In genomic region chr3:183253364-183253960, GRCh38 we compare ENCODE assay signal across 1 cellular context.
TF ChIP-seq lines count a peak whose summit lies in the region.

No MANE protein-coding gene starts in this region.

TF ChIP-seq in endothelial cell of umbilical vein, 7 proteins besides CTCF, POLR2A, EP300 and RAD21 (continued from another document):
- no peak for TF ChIP-seq FOS (IDR thresholded peaks at IDR 0.05; ENCODE audit: borderline replicate concordance, insufficient read depth, low read length)
TF ChIP-seq in endothelial cell of umbilical vein: peak in this region for 0.
